In the genomic region with DNA sequence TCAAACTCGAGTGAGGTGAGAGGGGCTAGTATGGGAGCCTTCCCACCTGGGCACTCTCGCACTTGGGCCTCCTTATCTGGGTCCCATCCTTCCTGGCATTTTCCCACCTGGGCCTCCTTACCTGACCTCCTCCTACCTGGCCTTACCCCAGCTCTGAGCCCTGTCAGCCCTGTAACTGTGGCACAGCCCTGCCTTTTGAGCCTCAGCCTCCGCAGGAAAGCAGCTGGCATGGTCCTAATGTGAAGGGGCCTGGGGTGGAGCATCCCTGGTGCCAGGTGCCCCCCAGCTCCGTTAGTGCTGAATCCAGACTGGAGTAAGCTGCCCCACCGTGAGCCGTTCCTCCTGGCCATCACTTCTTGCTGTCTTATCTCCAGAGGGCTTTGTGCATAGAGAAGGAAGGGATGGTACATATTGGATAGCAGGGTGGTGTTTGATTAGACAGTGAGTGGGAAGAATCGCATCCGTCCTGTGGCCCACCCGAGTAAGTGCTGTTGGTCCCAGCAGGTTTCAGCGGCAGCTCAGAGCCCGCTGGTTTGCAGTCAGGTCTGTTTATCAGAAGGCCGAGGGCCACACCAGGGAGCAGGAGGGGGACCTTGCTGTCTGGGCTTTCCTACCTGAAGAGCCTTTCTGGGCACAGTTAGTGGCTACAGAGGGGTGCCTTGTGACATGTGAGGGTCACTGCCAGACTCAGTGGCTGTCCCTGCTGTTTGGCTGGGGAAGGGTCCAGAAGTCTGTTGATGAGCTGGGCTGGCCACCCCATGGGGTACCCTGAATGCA, we compare ENCODE assay signal across 22 cellular contexts.
A peak's percentile ranks its signal among the peaks of the same experiment; 100 is the strongest.
DNase-seq lines count a peak whose midpoint lies in the region; ATAC-seq and TF ChIP-seq lines count a peak whose summit lies in the region.
"Had no signal": no experiment of that assay in that cellular context is flagged by ENCODE, and none has a peak within 500 bp of the region (broad histone marks: within the 10 kb centered on the region; RNA-seq: fewer than 3 reads in every experiment).

No MANE protein-coding gene starts in this region.

- no peaks in the 10 kb centered on the region for H3K36me3 Mint-ChIP-seq in activated naive CD8-positive, alpha-beta T cell treated with anti-CD3 and anti-CD28 coated beads, Interleukin-2, amount 10 ng/mL, durations not matched to agents 7 days and 5 days
- no peaks in the 10 kb centered on the region for H3K36me3 Mint-ChIP-seq in activated naive CD8-positive, alpha-beta T cell treated with anti-CD3 and anti-CD28 coated beads, Interleukin-2, amount 50 U/mL, for 24 hours (ENCODE audit: low read depth)
- H3K36me3 Mint-ChIP-seq in type B pancreatic cell = peaks cover 3% of the 10 kb centered on the region
- no peaks in the 10 kb centered on the region for H3K36me3 Mint-ChIP-seq in T-helper 2 cell treated with Interferon-gamma antibody and Interleukin-4, amounts not matched to agents 5 μg/mL and 100 μg/mL, for 36 hours (ENCODE audit: low read depth)
- H3K36me3 Mint-ChIP-seq: activated naive CD8-positive, alpha-beta T cell treated with anti-CD3 and anti-CD28 coated beads for 36 hours; CD8-positive, alpha-beta T cell; natural killer cell had no signal

- peaks cover 14% of the 10 kb centered on the region; the same call in 1 of the 2 replicates for H3K79me2 ChIP-seq in OCI-LY7 (ENCODE audit: insufficient read depth, low read depth, low read length)
- H3K79me2 ChIP-seq: hepatocyte had no signal

- H3K9me3 ChIP-seq in OCI-LY7 (ENCODE audit: low read length) (no peaks in the 10 kb centered on the region), left lung (no peaks in the 10 kb centered on the region)
- H3K9me3 ChIP-seq: prostate gland, suprapubic skin had no signal

- intact Hi-C loops in OCI-LY7 (cut with micrococcal nuclease; ENCODE audit: unreplicated experiment) (loop anchor here (1.0 to 10.0 kb wide), 5 partner anchors 42 to 536 kb away; no protein-coding TSS in a partner anchor), left lung (cut with DNase I) (no loop called here)

- no peak for TF ChIP-seq CTCF in OCI-LY7 (conservative IDR thresholded peaks at IDR 0.05; ENCODE audit: low read length)
- TF ChIP-seq CTCF in left lung (IDR thresholded peaks at IDR 0.05) = no peak
- TF ChIP-seq CTCF in type B pancreatic cell (conservative IDR thresholded peaks at IDR 0.05) = no peak

- no peak overlapping the region for H3K27ac Mint-ChIP-seq in activated naive CD8-positive, alpha-beta T cell treated with anti-CD3 and anti-CD28 coated beads, Interleukin-2, amount 10 ng/mL, durations not matched to agents 7 days and 5 days
- H3K27ac Mint-ChIP-seq in activated naive CD8-positive, alpha-beta T cell treated with anti-CD3 and anti-CD28 coated beads, Interleukin-2, amount 50 U/mL, for 24 hours = no peak overlapping the region
- H3K27ac Mint-ChIP-seq in type B pancreatic cell = no peak overlapping the region
- no peak overlapping the region for H3K27ac Mint-ChIP-seq in T-helper 2 cell treated with Interferon-gamma antibody and Interleukin-4, amounts not matched to agents 5 μg/mL and 100 μg/mL, for 36 hours
- H3K27ac Mint-ChIP-seq: activated naive CD8-positive, alpha-beta T cell treated with anti-CD3 and anti-CD28 coated beads for 36 hours; CD8-positive, alpha-beta T cell; natural killer cell had no signal

- CTCF ChIA-PET in OCI-LY7 (lab: Charles Lee; ENCODE audit: unreplicated experiment) = interaction anchor here (0.7 to 2.3 kb wide), 5 partner anchors 9 to 66 kb away, joined by 3 to 15 read pairs (median 3); no protein-coding TSS in a partner anchor

- H3K9me2 ChIP-seq in OCI-LY7 (ENCODE audit: insufficient read depth, low read length) = no peaks in the 10 kb centered on the region

- no TSS peak for BruUV-seq in OCI-LY7 (replicated peaks; lab: Mats Ljungman, UMichigan)

- peaks cover 0 to 6% of the 10 kb centered on the region in 2 donors for H3K27me3 ChIP-seq in left lung
- H3K27me3 ChIP-seq: hepatocyte, suprapubic skin had no signal

- no peak overlapping the region for H3K4me3 Mint-ChIP-seq in activated naive CD8-positive, alpha-beta T cell treated with anti-CD3 and anti-CD28 coated beads, Interleukin-2, amount 10 ng/mL, durations not matched to agents 7 days and 5 days
- no peak overlapping the region for H3K4me3 Mint-ChIP-seq in activated naive CD8-positive, alpha-beta T cell treated with anti-CD3 and anti-CD28 coated beads, Interleukin-2, amount 50 U/mL, for 24 hours
- no peak overlapping the region for H3K4me3 Mint-ChIP-seq in type B pancreatic cell
- no peak overlapping the region for H3K4me3 Mint-ChIP-seq in T-helper 2 cell treated with Interferon-gamma antibody and Interleukin-4, amounts not matched to agents 5 μg/mL and 100 μg/mL, for 36 hours
- H3K4me3 Mint-ChIP-seq: activated naive CD8-positive, alpha-beta T cell treated with anti-CD3 and anti-CD28 coated beads for 36 hours; brain; CD8-positive, alpha-beta T cell; natural killer cell had no signal

- H3K27ac ChIP-seq in OCI-LY7 (ENCODE audit: low read depth, low read length, poor library complexity, severe bottlenecking) (peak overlapping the region; percentile 64), left lung (no peak overlapping the region)
- H3K27ac ChIP-seq: coronary artery, hepatocyte, PC-9, prostate gland, suprapubic skin had no signal

- H3K27me3 Mint-ChIP-seq in activated naive CD8-positive, alpha-beta T cell treated with anti-CD3 and anti-CD28 coated beads, Interleukin-2, amount 10 ng/mL, durations not matched to agents 7 days and 5 days = no peaks in the 10 kb centered on the region
- no peaks in the 10 kb centered on the region for H3K27me3 Mint-ChIP-seq in activated naive CD8-positive, alpha-beta T cell treated with anti-CD3 and anti-CD28 coated beads, Interleukin-2, amount 50 U/mL, for 24 hours
- H3K27me3 Mint-ChIP-seq in type B pancreatic cell = no peaks in the 10 kb centered on the region
- H3K27me3 Mint-ChIP-seq in T-helper 2 cell treated with Interferon-gamma antibody and Interleukin-4, amounts not matched to agents 5 μg/mL and 100 μg/mL, for 36 hours (ENCODE audit: low read depth) = no peaks in the 10 kb centered on the region
- H3K27me3 Mint-ChIP-seq: activated naive CD8-positive, alpha-beta T cell treated with anti-CD3 and anti-CD28 coated beads for 36 hours; brain had no signal

- peaks cover 25% of the 10 kb centered on the region for H3K36me3 ChIP-seq in OCI-LY7 (ENCODE audit: insufficient read depth, low read length)
- no peaks in the 10 kb centered on the region for H3K36me3 ChIP-seq in left lung
- H3K36me3 ChIP-seq: prostate gland had no signal

- DNase-seq in activated naive CD8-positive, alpha-beta T cell treated with anti-CD3 and anti-CD28 coated beads, Interleukin-2, amount 10 ng/mL, durations not matched to agents 7 days and 5 days = peak; percentile 19
- no peak for DNase-seq in activated naive CD8-positive, alpha-beta T cell treated with anti-CD3 and anti-CD28 coated beads, Interleukin-2, amount 50 U/mL, for 24 hours
- DNase-seq in OCI-LY7 (ENCODE audit: low spot score) (no peak), left lung (peak; percentile 14 to 54), type B pancreatic cell (ENCODE audit: extremely low spot score, unreplicated experiment) (peak; percentile 56), NAMALWA (ENCODE audit: low spot score) (no peak)
- DNase-seq in T-helper 2 cell treated with Interferon-gamma antibody and Interleukin-4, amounts not matched to agents 5 μg/mL and 100 μg/mL, for 36 hours (ENCODE audit: low spot score) = no peak
- DNase-seq: activated naive CD8-positive, alpha-beta T cell treated with anti-CD3 and anti-CD28 coated beads for 36 hours; IMR-90; mesendoderm; natural killer cell; NCI-H1417 treated with DMSO at 0.1 percent for 48 hours; NCI-H524 treated with DMSO at 0.1 percent for 48 hours; PC-9 had no signal

- H3K4me2 ChIP-seq in OCI-LY7 (ENCODE audit: low read length) = peak overlapping the region; percentile 50; the same call in 1 of the 2 replicates
- H3K4me2 ChIP-seq: hepatocyte, PC-9 had no signal

- POLR2A ChIA-PET in activated naive CD8-positive, alpha-beta T cell treated with anti-CD3 and anti-CD28 coated beads, Interleukin-2, amount 10 ng/mL, durations not matched to agents 7 days and 5 days (lab: Charles Lee) = no interaction called here
- POLR2A ChIA-PET in OCI-LY7 (lab: Charles Lee) = interaction anchor here (1.0 to 1.9 kb wide), 3 partner anchors 10 to 153 kb away, joined by 3 to 6 read pairs (median 5); no protein-coding TSS in a partner anchor

- H3K9me3 Mint-ChIP-seq in activated naive CD8-positive, alpha-beta T cell treated with anti-CD3 and anti-CD28 coated beads, Interleukin-2, amount 10 ng/mL, durations not matched to agents 7 days and 5 days = no peaks in the 10 kb centered on the region
- no peaks in the 10 kb centered on the region for H3K9me3 Mint-ChIP-seq in activated naive CD8-positive, alpha-beta T cell treated with anti-CD3 and anti-CD28 coated beads, Interleukin-2, amount 50 U/mL, for 24 hours
- H3K9me3 Mint-ChIP-seq in type B pancreatic cell = no peaks in the 10 kb centered on the region
- H3K9me3 Mint-ChIP-seq in T-helper 2 cell treated with Interferon-gamma antibody and Interleukin-4, amounts not matched to agents 5 μg/mL and 100 μg/mL, for 36 hours = no peaks in the 10 kb centered on the region
- H3K9me3 Mint-ChIP-seq: activated naive CD8-positive, alpha-beta T cell treated with anti-CD3 and anti-CD28 coated beads for 36 hours; brain; CD8-positive, alpha-beta T cell; natural killer cell had no signal

- H3K4me3 ChIP-seq in OCI-LY7 (ENCODE audit: low read depth, low read length, poor library complexity, severe bottlenecking) (no peak overlapping the region), left lung (no peak overlapping the region)
- H3K4me3 ChIP-seq: coronary artery, hepatocyte, PC-9, prostate gland, suprapubic skin had no signal

- no peaks in the 10 kb centered on the region for H4K20me1 ChIP-seq in OCI-LY7 (ENCODE audit: insufficient read depth, low read length)

- ATAC-seq in activated naive CD8-positive, alpha-beta T cell treated with anti-CD3 and anti-CD28 coated beads, Interleukin-2, amount 10 ng/mL, durations not matched to agents 7 days and 5 days (ENCODE audit: low read depth) = no peak
- ATAC-seq in activated naive CD8-positive, alpha-beta T cell treated with anti-CD3 and anti-CD28 coated beads, Interleukin-2, amount 50 U/mL, for 24 hours = no peak
- ATAC-seq in left lung (no peak), GM19467 (IDR thresholded peaks at IDR 0.05; ENCODE audit: unreplicated experiment) (no peak)
- ATAC-seq: activated CD4-positive, CD25-positive, alpha-beta regulatory T cell treated with anti-CD3 and anti-CD28 coated beads, Interleukin-2, amount 50 U/mL, for 24 hours; CD8-positive, alpha-beta T cell; natural killer cell had no signal

- H3K4me1 ChIP-seq in OCI-LY7 (ENCODE audit: insufficient read depth, low read length, poor library complexity, severe bottlenecking) (peaks cover 46% of the 10 kb centered on the region), left lung (no peaks in the 10 kb centered on the region)
- H3K4me1 ChIP-seq: prostate gland, suprapubic skin had no signal

- H3K4me1 Mint-ChIP-seq in activated naive CD8-positive, alpha-beta T cell treated with anti-CD3 and anti-CD28 coated beads, Interleukin-2, amount 10 ng/mL, durations not matched to agents 7 days and 5 days = no peaks in the 10 kb centered on the region
- no peaks in the 10 kb centered on the region for H3K4me1 Mint-ChIP-seq in activated naive CD8-positive, alpha-beta T cell treated with anti-CD3 and anti-CD28 coated beads, Interleukin-2, amount 50 U/mL, for 24 hours
- no peaks in the 10 kb centered on the region for H3K4me1 Mint-ChIP-seq in type B pancreatic cell (ENCODE audit: unreplicated experiment)
- H3K4me1 Mint-ChIP-seq in T-helper 2 cell treated with Interferon-gamma antibody and Interleukin-4, amounts not matched to agents 5 μg/mL and 100 μg/mL, for 36 hours (ENCODE audit: low read depth) = no peaks in the 10 kb centered on the region
- H3K4me1 Mint-ChIP-seq: activated naive CD8-positive, alpha-beta T cell treated with anti-CD3 and anti-CD28 coated beads for 36 hours; natural killer cell had no signal

- H2AFZ ChIP-seq in OCI-LY7 (ENCODE audit: low read length) = no peak overlapping the region
- H2AFZ ChIP-seq: hepatocyte, PC-9 had no signal

Comparison
In these comparisons a context has a peak if more than half of its experiments do, and no peak if none do; other contexts are left out.
1. DNase-seq: peak in activated naive CD8-positive, alpha-beta T cell treated with anti-CD3 and anti-CD28 coated beads, Interleukin-2, amount 10 ng/mL, durations not matched to agents 7 days and 5 days (single experiment), left lung (2 of 2) and type B pancreatic cell (single experiment); none in activated naive CD8-positive, alpha-beta T cell treated with anti-CD3 and anti-CD28 coated beads, Interleukin-2, amount 50 U/mL, for 24 hours (single experiment), OCI-LY7 (single experiment), T-helper 2 cell treated with Interferon-gamma antibody and Interleukin-4, amounts not matched to agents 5 μg/mL and 100 μg/mL, for 36 hours (single experiment) and NAMALWA (single experiment).